ENCODE assay signal across 1 cellular context in the genomic region with DNA sequence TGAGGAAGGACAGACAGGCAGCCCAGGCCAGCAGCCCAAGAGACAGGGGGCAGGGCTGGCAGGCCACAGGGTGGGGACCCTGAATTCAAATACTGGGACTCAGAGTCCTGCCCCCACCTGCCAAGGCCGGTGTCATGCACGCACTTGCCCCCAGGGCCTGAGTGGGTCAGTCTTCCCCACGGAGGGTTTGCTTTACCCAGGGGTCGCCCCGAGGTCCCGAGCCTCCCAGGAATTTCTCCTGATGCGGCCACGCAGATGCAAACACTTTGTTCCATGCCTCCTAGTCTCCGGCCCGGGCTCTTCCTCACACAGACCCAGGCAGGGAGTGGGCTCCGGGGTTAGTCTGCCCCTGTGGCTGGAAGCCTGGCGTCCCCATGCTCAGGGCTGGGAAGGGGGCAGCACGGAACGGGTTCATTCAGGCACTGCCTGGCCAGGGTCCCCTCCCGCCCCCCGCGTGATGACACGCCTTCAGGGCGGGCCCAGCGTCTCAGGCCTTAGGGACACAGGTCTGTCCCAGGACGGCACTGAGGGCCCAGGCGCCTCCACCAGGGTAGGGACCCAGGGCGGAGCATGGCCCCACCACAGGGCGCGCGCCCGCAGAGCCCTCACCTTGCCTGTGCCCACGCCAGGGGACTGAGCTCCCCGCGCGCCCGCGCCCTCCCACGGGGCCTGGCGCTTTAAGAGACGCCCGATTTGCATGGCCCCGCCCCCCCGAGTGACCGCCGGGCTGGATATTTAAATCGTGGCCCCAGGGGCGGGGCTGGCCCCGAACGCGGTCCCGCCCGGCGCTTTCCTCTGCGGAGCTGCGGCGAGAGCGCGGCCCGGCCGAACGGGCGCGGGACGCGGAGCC.
TF ChIP-seq lines count a peak whose summit lies in the region.

A gene (plus strand): TSS at position 763 of the 850 bp plus-strand sequence. CDS start 220 bp downstream, outside the sequence.

TF ChIP-seq in HepG2, 621 proteins besides CTCF, POLR2A, EP300 and RAD21 (continued from another document and continues in another):
- TF ChIP-seq, protein P1, sequence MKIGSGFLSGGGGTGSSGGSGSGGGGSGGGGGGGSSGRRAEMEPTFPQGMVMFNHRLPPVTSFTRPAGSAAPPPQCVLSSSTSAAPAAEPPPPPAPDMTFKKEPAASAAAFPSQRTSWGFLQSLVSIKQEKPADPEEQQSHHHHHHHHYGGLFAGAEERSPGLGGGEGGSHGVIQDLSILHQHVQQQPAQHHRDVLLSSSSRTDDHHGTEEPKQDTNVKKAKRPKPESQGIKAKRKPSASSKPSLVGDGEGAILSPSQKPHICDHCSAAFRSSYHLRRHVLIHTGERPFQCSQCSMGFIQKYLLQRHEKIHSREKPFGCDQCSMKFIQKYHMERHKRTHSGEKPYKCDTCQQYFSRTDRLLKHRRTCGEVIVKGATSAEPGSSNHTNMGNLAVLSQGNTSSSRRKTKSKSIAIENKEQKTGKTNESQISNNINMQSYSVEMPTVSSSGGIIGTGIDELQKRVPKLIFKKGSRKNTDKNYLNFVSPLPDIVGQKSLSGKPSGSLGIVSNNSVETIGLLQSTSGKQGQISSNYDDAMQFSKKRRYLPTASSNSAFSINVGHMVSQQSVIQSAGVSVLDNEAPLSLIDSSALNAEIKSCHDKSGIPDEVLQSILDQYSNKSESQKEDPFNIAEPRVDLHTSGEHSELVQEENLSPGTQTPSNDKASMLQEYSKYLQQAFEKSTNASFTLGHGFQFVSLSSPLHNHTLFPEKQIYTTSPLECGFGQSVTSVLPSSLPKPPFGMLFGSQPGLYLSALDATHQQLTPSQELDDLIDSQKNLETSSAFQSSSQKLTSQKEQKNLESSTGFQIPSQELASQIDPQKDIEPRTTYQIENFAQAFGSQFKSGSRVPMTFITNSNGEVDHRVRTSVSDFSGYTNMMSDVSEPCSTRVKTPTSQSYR (CRISPR knock-in tag; IDR thresholded peaks at IDR 0.05; ENCODE audit: borderline replicate concordance) = no peak
- TF ChIP-seq ZNF207 (IDR thresholded peaks at IDR 0.05; ENCODE audit: borderline replicate concordance) = no peak
- TF ChIP-seq, protein P2, sequence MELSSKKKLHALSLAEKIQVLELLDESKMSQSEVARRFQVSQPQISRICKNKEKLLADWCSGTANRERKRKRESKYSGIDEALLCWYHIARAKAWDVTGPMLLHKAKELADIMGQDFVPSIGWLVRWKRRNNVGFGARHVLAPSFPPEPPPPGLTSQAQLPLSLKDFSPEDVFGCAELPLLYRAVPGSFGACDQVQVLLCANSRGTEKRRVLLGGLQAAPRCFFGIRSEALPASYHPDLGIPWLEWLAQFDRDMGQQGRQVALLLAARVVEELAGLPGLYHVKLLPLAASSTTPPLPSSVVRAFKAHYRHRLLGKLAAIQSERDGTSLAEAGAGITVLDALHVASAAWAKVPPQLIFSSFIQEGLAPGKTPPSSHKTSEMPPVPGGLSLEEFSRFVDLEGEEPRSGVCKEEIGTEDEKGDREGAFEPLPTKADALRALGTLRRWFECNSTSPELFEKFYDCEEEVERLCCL (CRISPR knock-in tag; IDR thresholded peaks at IDR 0.05; ENCODE audit: borderline replicate concordance) = no peak
- peak; percentile 54 for TF ChIP-seq PHF8 (CRISPR knock-in tag; IDR thresholded peaks at IDR 0.05)
- TF ChIP-seq, protein P3, sequence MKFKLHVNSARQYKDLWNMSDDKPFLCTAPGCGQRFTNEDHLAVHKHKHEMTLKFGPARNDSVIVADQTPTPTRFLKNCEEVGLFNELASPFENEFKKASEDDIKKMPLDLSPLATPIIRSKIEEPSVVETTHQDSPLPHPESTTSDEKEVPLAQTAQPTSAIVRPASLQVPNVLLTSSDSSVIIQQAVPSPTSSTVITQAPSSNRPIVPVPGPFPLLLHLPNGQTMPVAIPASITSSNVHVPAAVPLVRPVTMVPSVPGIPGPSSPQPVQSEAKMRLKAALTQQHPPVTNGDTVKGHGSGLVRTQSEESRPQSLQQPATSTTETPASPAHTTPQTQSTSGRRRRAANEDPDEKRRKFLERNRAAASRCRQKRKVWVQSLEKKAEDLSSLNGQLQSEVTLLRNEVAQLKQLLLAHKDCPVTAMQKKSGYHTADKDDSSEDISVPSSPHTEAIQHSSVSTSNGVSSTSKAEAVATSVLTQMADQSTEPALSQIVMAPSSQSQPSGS (CRISPR knock-in tag; IDR thresholded peaks at IDR 0.05) = 0 out of 2 replicates have a peak, but pooled peaks have one; percentile 33
- TF ChIP-seq ZNF382 (CRISPR knock-in tag; IDR thresholded peaks at IDR 0.05; ENCODE audit: borderline replicate concordance) = no peak
- TF ChIP-seq JUNB (CRISPR knock-in tag; IDR thresholded peaks at IDR 0.05; ENCODE audit: borderline replicate concordance) = no peak
- TF ChIP-seq, protein P4, sequence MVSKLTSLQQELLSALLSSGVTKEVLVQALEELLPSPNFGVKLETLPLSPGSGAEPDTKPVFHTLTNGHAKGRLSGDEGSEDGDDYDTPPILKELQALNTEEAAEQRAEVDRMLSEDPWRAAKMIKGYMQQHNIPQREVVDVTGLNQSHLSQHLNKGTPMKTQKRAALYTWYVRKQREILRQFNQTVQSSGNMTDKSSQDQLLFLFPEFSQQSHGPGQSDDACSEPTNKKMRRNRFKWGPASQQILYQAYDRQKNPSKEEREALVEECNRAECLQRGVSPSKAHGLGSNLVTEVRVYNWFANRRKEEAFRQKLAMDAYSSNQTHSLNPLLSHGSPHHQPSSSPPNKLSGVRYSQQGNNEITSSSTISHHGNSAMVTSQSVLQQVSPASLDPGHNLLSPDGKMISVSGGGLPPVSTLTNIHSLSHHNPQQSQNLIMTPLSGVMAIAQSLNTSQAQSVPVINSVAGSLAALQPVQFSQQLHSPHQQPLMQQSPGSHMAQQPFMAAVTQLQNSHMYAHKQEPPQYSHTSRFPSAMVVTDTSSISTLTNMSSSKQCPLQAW (CRISPR knock-in tag; IDR thresholded peaks at IDR 0.05) = no peak
- TF ChIP-seq MZF1 (CRISPR knock-in tag; IDR thresholded peaks at IDR 0.05; ENCODE audit: borderline replicate concordance) = no peak
- no peak for TF ChIP-seq PAX8 (CRISPR knock-in tag; IDR thresholded peaks at IDR 0.05; ENCODE audit: borderline replicate concordance)
- TF ChIP-seq GATAD2A (CRISPR knock-in tag; IDR thresholded peaks at IDR 0.05) = no peak
- TF ChIP-seq PCBP2 (optimal IDR thresholded peaks at IDR 0.05; ENCODE audit: low read depth, low read length, poor library complexity, severe bottlenecking) = no peak
- no peak for TF ChIP-seq ZNF337 (CRISPR knock-in tag; IDR thresholded peaks at IDR 0.05; ENCODE audit: borderline replicate concordance, low read depth)
- TF ChIP-seq ZNF543 (CRISPR knock-in tag; IDR thresholded peaks at IDR 0.05) = no peak
- TF ChIP-seq THAP11 (CRISPR knock-in tag; IDR thresholded peaks at IDR 0.05) = no peak
- 0 out of 2 replicates have a peak, but pooled peaks have one; percentile 71 for TF ChIP-seq CENPT (CRISPR knock-in tag; IDR thresholded peaks at IDR 0.05; ENCODE audit: low read depth)
- TF ChIP-seq NR2C2 (CRISPR knock-in tag; IDR thresholded peaks at IDR 0.05; ENCODE audit: borderline replicate concordance) = no peak
- no peak for TF ChIP-seq ZKSCAN5 (CRISPR knock-in tag; IDR thresholded peaks at IDR 0.05)
- TF ChIP-seq ZNF496 (CRISPR knock-in tag; IDR thresholded peaks at IDR 0.05; ENCODE audit: insufficient replicate concordance) = no peak
- no peak for TF ChIP-seq TGIF2 (CRISPR knock-in tag; IDR thresholded peaks at IDR 0.05)
- no peak for TF ChIP-seq SMAD1 (CRISPR knock-in tag; IDR thresholded peaks at IDR 0.05; ENCODE audit: borderline replicate concordance, low read depth)
- TF ChIP-seq, protein P5, sequence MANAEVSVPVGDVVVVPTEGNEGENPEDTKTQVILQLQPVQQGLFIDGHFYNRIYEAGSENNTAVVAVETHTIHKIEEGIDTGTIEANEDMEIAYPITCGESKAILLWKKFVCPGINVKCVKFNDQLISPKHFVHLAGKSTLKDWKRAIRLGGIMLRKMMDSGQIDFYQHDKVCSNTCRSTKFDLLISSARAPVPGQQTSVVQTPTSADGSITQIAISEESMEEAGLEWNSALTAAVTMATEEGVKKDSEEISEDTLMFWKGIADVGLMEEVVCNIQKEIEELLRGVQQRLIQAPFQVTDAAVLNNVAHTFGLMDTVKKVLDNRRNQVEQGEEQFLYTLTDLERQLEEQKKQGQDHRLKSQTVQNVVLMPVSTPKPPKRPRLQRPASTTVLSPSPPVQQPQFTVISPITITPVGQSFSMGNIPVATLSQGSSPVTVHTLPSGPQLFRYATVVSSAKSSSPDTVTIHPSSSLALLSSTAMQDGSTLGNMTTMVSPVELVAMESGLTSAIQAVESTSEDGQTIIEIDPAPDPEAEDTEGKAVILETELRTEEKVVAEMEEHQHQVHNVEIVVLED (CRISPR knock-in tag; IDR thresholded peaks at IDR 0.05; ENCODE audit: borderline replicate concordance) = no peak
- no peak for TF ChIP-seq HES4 (CRISPR knock-in tag; IDR thresholded peaks at IDR 0.05; ENCODE audit: borderline replicate concordance)
- TF ChIP-seq ZNF777 (CRISPR knock-in tag; IDR thresholded peaks at IDR 0.05) = peak; percentile 96
- TF ChIP-seq DMAP1 (CRISPR knock-in tag; IDR thresholded peaks at IDR 0.05) = peak; percentile 68
- no peak for TF ChIP-seq ZSCAN20 (CRISPR knock-in tag; IDR thresholded peaks at IDR 0.05; ENCODE audit: borderline replicate concordance)
- no peak for TF ChIP-seq MTA3 (CRISPR knock-in tag; IDR thresholded peaks at IDR 0.05)
- no peak for TF ChIP-seq HOXA9 (CRISPR knock-in tag; IDR thresholded peaks at IDR 0.05; ENCODE audit: borderline replicate concordance)
- no peak for TF ChIP-seq RORA (CRISPR knock-in tag; IDR thresholded peaks at IDR 0.05)
- no peak for TF ChIP-seq ZNF775 (CRISPR knock-in tag; IDR thresholded peaks at IDR 0.05; ENCODE audit: borderline replicate concordance)
- TF ChIP-seq NCOA5 (CRISPR knock-in tag; IDR thresholded peaks at IDR 0.05) = no peak
- no peak for TF ChIP-seq ZNF354B (CRISPR knock-in tag; IDR thresholded peaks at IDR 0.05)
- no peak for TF ChIP-seq ZNF878 (CRISPR knock-in tag; IDR thresholded peaks at IDR 0.05)
- no peak for TF ChIP-seq REL (CRISPR knock-in tag; conservative IDR thresholded peaks at IDR 0.05)
- no peak for TF ChIP-seq NFRKB (IDR thresholded peaks at IDR 0.05)
- TF ChIP-seq KMT2A (CRISPR knock-in tag; IDR thresholded peaks at IDR 0.05) = no peak
- TF ChIP-seq, protein P6, sequence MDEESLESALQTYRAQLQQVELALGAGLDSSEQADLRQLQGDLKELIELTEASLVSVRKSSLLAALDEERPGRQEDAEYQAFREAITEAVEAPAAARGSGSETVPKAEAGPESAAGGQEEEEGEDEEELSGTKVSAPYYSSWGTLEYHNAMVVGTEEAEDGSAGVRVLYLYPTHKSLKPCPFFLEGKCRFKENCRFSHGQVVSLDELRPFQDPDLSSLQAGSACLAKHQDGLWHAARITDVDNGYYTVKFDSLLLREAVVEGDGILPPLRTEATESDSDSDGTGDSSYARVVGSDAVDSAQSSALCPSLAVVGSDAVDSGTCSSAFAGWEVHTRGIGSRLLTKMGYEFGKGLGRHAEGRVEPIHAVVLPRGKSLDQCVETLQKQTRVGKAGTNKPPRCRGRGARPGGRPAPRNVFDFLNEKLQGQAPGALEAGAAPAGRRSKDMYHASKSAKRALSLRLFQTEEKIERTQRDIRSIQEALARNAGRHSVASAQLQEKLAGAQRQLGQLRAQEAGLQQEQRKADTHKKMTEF (CRISPR knock-in tag; IDR thresholded peaks at IDR 0.05) = peak; percentile 19; the same call in 1 of the 2 replicates
- no peak for TF ChIP-seq ZNF577 (CRISPR knock-in tag; IDR thresholded peaks at IDR 0.05; ENCODE audit: borderline replicate concordance, low read depth)
- TF ChIP-seq, protein P7, sequence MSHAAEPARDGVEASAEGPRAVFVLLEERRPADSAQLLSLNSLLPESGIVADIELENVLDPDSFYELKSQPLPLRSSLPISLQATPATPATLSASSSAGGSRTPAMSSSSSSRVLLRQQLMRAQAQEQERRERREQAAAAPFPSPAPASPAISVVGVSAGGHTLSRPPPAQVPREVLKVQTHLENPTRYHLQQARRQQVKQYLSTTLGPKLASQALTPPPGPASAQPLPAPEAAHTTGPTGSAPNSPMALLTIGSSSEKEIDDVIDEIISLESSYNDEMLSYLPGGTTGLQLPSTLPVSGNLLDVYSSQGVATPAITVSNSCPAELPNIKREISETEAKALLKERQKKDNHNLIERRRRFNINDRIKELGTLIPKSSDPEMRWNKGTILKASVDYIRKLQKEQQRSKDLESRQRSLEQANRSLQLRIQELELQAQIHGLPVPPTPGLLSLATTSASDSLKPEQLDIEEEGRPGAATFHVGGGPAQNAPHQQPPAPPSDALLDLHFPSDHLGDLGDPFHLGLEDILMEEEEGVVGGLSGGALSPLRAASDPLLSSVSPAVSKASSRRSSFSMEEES (CRISPR knock-in tag; IDR thresholded peaks at IDR 0.05) = 0 out of 2 replicates have a peak, but pooled peaks have one; percentile 2
- no peak for TF ChIP-seq HNRNPUL1 (IDR thresholded peaks at IDR 0.05; ENCODE audit: low read depth, low read length)
- TF ChIP-seq RNF2 (conservative IDR thresholded peaks at IDR 0.05; ENCODE audit: low read depth) = no peak; the same call in 1 of the 2 replicates
- TF ChIP-seq, protein P8, sequence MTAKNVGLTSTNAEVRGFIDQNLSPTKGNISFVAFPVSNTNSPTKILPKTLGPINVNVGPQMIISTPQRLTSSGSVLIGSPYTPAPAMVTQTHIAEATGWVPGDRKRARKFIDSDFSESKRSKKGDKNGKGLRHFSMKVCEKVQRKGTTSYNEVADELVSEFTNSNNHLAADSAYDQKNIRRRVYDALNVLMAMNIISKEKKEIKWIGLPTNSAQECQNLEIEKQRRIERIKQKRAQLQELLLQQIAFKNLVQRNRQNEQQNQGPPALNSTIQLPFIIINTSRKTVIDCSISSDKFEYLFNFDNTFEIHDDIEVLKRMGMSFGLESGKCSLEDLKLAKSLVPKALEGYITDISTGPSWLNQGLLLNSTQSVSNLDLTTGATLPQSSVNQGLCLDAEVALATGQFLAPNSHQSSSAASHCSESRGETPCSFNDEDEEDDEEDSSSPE (CRISPR knock-in tag; IDR thresholded peaks at IDR 0.05) = 0 out of 2 replicates have a peak, but pooled peaks have one; percentile 18
- TF ChIP-seq KLF15 (CRISPR knock-in tag; IDR thresholded peaks at IDR 0.05; ENCODE audit: borderline replicate concordance) = no peak
- TF ChIP-seq ZNF558 (CRISPR knock-in tag; IDR thresholded peaks at IDR 0.05; ENCODE audit: borderline replicate concordance) = no peak
- TF ChIP-seq ZNF17 (CRISPR knock-in tag; IDR thresholded peaks at IDR 0.05) = no peak
- TF ChIP-seq, protein P9, sequence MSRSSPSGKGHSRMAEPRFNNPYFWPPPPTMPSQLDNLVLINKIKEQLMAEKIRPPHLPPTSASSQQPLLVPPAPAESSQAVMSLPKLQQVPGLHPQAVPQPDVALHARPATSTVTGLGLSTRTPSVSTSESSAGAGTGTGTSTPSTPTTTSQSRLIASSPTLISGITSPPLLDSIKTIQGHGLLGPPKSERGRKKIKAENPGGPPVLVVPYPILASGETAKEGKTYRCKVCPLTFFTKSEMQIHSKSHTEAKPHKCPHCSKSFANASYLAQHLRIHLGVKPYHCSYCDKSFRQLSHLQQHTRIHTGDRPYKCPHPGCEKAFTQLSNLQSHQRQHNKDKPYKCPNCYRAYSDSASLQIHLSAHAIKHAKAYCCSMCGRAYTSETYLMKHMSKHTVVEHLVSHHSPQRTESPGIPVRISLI (CRISPR knock-in tag; IDR thresholded peaks at IDR 0.05; ENCODE audit: borderline replicate concordance) = no peak
- TF ChIP-seq ZFP1 (CRISPR knock-in tag; IDR thresholded peaks at IDR 0.05) = no peak
- TF ChIP-seq PAF1 (CRISPR knock-in tag; IDR thresholded peaks at IDR 0.05) = no peak
- no peak for TF ChIP-seq CHD4 (IDR thresholded peaks at IDR 0.05; ENCODE audit: borderline replicate concordance, low read length)
- TF ChIP-seq ZSCAN30 (CRISPR knock-in tag; IDR thresholded peaks at IDR 0.05) = no peak
